ENCODE assay signal across 8 cellular contexts in genomic region chr1:153956997-153957715, GRCh38. TPM values are rescaled to one million over a fixed set of nuclear protein-coding genes. Genes with fewer than 3 reads are reported as not detected.
DNase-seq lines count a peak whose midpoint lies in the region; ATAC-seq, FAIRE-seq and TF ChIP-seq lines count a peak whose summit lies in the region.

No MANE protein-coding gene starts in this region.

- no peak for FAIRE-seq in HTR-8/SVneo (lab: Jason Lieb, UNC)

- CTCF ChIA-PET in PC-3 (lab: Charles Lee), result interaction anchor here (1.0 kb wide), 1 partner anchor 11 kb away, joined by 3 read pairs; the partner anchor contains the start of gene DENND4B

- no peaks in the 10 kb centered on the region for H3K27me3 Mint-ChIP-seq in CD4-positive, CD25-positive, alpha-beta regulatory T cell

- peaks cover 61% of the 10 kb centered on the region for H3K79me2 ChIP-seq in PC-3 (ENCODE audit: low read length)

- ATAC-seq in CD4-positive, CD25-positive, alpha-beta regulatory T cell (ENCODE audit: low read depth in 2 of 2), result no peak
- no peak for ATAC-seq in PC-3

- H3K9ac ChIP-seq in PC-3 (ENCODE audit: low read length), result peak overlapping the region; percentile 88

- H3K36me3 ChIP-seq in CD4-positive, CD25-positive, alpha-beta regulatory T cell (ENCODE audit: control insufficient read depth, insufficient read depth, low read length), result peaks cover 32% of the 10 kb centered on the region
- H3K36me3 ChIP-seq in PC-3 (ENCODE audit: low read depth, low read length), result peaks cover 13% of the 10 kb centered on the region; the same call in 1 of the 2 replicates
- peaks cover 34% of the 10 kb centered on the region for H3K36me3 ChIP-seq in neutrophil

- peaks cover 11% of the 10 kb centered on the region for H3K36me3 Mint-ChIP-seq in CD4-positive, CD25-positive, alpha-beta regulatory T cell

- H3K27ac Mint-ChIP-seq in CD4-positive, CD25-positive, alpha-beta regulatory T cell, result peak overlapping the region; percentile 97 to 99 (median 98)

- intact Hi-C loops in PC-3 (cut with micrococcal nuclease), result no loop called here

- peak overlapping the region; percentile 94 for H3K27ac ChIP-seq in CD4-positive, CD25-positive, alpha-beta regulatory T cell (ENCODE audit: insufficient read depth, low read length, poor library complexity, severe bottlenecking)
- H3K27ac ChIP-seq in PC-3 (ENCODE audit: low read length), result no peak overlapping the region
- H3K27ac ChIP-seq in neutrophil, result peak overlapping the region; percentile 98

- no TSS peak for BruUV-seq in PC-3 (replicated peaks; lab: Mats Ljungman, UMichigan)

- H2AFZ ChIP-seq in PC-3 (ENCODE audit: low read length), result peak overlapping the region; percentile 96

- H3K4me1 ChIP-seq in CD4-positive, CD25-positive, alpha-beta regulatory T cell (ENCODE audit: control insufficient read depth, insufficient read depth, low read length, poor library complexity, severe bottlenecking), result peaks cover 39% of the 10 kb centered on the region
- H3K4me1 ChIP-seq in PC-3 (ENCODE audit: insufficient read depth, low read length) (peaks cover 35% of the 10 kb centered on the region), neutrophil (ENCODE audit: control insufficient read depth in 1 of 2, insufficient read depth in 1 of 2, low read depth in 1 of 2, low read length in 1 of 2) (peaks cover 30 to 42% of the 10 kb centered on the region in 2 experiments)

- peak overlapping the region; percentile 97 to 99 (median 98) for H3K4me3 Mint-ChIP-seq in CD4-positive, CD25-positive, alpha-beta regulatory T cell

- TF ChIP-seq CTCF in PC-3 (conservative IDR thresholded peaks at IDR 0.05; ENCODE audit: low read depth, low read length), result no peak
- no peak for TF ChIP-seq CTCF in epithelial cell of esophagus (IDR thresholded peaks at IDR 0.05; ENCODE audit: insufficient read depth, low read depth, low read length, missing control alignments)
- TF ChIP-seq CTCF in neutrophil (IDR thresholded peaks at IDR 0.05), result no peak

- peaks cover 10% of the 10 kb centered on the region for H4K20me1 ChIP-seq in PC-3 (ENCODE audit: low read length)

- H3K9me3 Mint-ChIP-seq in CD4-positive, CD25-positive, alpha-beta regulatory T cell, result no peaks in the 10 kb centered on the region

- H3F3A ChIP-seq in PC-3 (ENCODE audit: low read length, unreplicated experiment), result peaks cover 7% of the 10 kb centered on the region

- no peaks in the 10 kb centered on the region for H3K9me2 ChIP-seq in PC-3 (replicated peaks; ENCODE audit: low read length)

- H3K4me3 ChIP-seq in CD4-positive, CD25-positive, alpha-beta regulatory T cell (ENCODE audit: low read depth, low read length), result peak overlapping the region; percentile 97
- H3K4me3 ChIP-seq in PC-3 (ENCODE audit: low read length) (peak overlapping the region; percentile 97), epithelial cell of esophagus (ENCODE audit: low read length) (peak overlapping the region; percentile 96), neutrophil (ENCODE audit: low read depth in 1 of 2, low read length in 1 of 2) (peak overlapping the region; percentile 90 to 99)

- peaks cover 4 to 74% (median 44%) of the 10 kb centered on the region in 4 donors for H3K4me1 Mint-ChIP-seq in CD4-positive, CD25-positive, alpha-beta regulatory T cell

- H3K9me3 ChIP-seq in CD4-positive, CD25-positive, alpha-beta regulatory T cell (ENCODE audit: control insufficient read depth in 2 of 2, low read length in 2 of 2), result no peaks in the 10 kb centered on the region
- H3K9me3 ChIP-seq in PC-3 (ENCODE audit: low read length) (no peaks in the 10 kb centered on the region), neutrophil (no peaks in the 10 kb centered on the region)

- no peaks in the 10 kb centered on the region for H3K27me3 ChIP-seq in CD4-positive, CD25-positive, alpha-beta regulatory T cell (ENCODE audit: control insufficient read depth, insufficient read depth, low read length)
- H3K27me3 ChIP-seq in PC-3 (ENCODE audit: low read length) (no peaks in the 10 kb centered on the region), neutrophil (no peaks in the 10 kb centered on the region)

- H3K4me2 ChIP-seq in PC-3 (ENCODE audit: low read length), result peak overlapping the region; percentile 83

- no peak for DNase-seq in CD4-positive, CD25-positive, alpha-beta regulatory T cell
- DNase-seq in PC-3 (no peak), epithelial cell of esophagus (ENCODE audit: low read depth) (no peak), GF-D8 (lab: John Stamatoyannopoulos, UW) (no peak), SIG-M5 treated with dmso at 0.1 percent for 504 hours (lab: John Stamatoyannopoulos, UW; ENCODE audit: unreplicated experiment) (no peak), HTR-8/SVneo (ENCODE audit: insufficient read length, low spot score) (no peak), NCI-H2171 treated with DMSO at 0.1 percent for 48 hours (lab: John Stamatoyannopoulos, UW) (no peak)

- POLR2A ChIA-PET in PC-3 (lab: Charles Lee; ENCODE audit: unreplicated experiment), result no interaction called here

RNA-seq across cellular contexts. Expression of gene CRTC2, which starts 1.3 kb away (rescaled TPM):
- 145 TPM for total RNA-seq in CD4-positive, CD25-positive, alpha-beta regulatory T cell
- polyA plus RNA-seq in CD4-positive, CD25-positive, alpha-beta regulatory T cell, result 10 to 100 TPM; 13.6 to 32.6 (median 26.0) TPM
- total RNA-seq in PC-3 (2014; rRNA removed), result 17.6 and 21.0 TPM in 2 replicates

RNA-seq across cellular contexts. Expression of gene SLC39A1, which starts 6.2 kb away (rescaled TPM):
- total RNA-seq in CD4-positive, CD25-positive, alpha-beta regulatory T cell, result 15.8 TPM
- polyA plus RNA-seq in CD4-positive, CD25-positive, alpha-beta regulatory T cell, result 10 to 100 TPM; 30.4 to 42.1 (median 35.8) TPM
- 201 and 224 TPM in 2 replicates for total RNA-seq in PC-3 (2014; rRNA removed)

RNA-seq across cellular contexts. Expression of gene CREB3L4, which starts 10.5 kb away (rescaled TPM):
- 2.5 TPM for total RNA-seq in CD4-positive, CD25-positive, alpha-beta regulatory T cell
- polyA plus RNA-seq in CD4-positive, CD25-positive, alpha-beta regulatory T cell, result 1 to 10 TPM in 3 of 4 donors, under 1 TPM in 1; 0.90 to 5.4 (median 3.3) TPM
- 22.9 and 28.7 TPM in 2 replicates for total RNA-seq in PC-3 (2014; rRNA removed)

RNA-seq across cellular contexts. Expression of gene DENND4B, which starts 10.6 kb away (rescaled TPM):
- total RNA-seq in CD4-positive, CD25-positive, alpha-beta regulatory T cell, result 133 TPM
- polyA plus RNA-seq in CD4-positive, CD25-positive, alpha-beta regulatory T cell, result 10 to 100 TPM; 11.2 to 21.2 (median 13.6) TPM
- total RNA-seq in PC-3 (2014; rRNA removed), result 27.3 and 38.0 TPM in 2 replicates

RNA-seq across cellular contexts. Expression of gene JTB, which starts 20.3 kb away (rescaled TPM):
- total RNA-seq in CD4-positive, CD25-positive, alpha-beta regulatory T cell, result 93.8 TPM
- 100 to 1,000 TPM; 334 to 378 (median 356) TPM for polyA plus RNA-seq in CD4-positive, CD25-positive, alpha-beta regulatory T cell
- total RNA-seq in PC-3 (2014; rRNA removed), result 377 and 388 TPM in 2 replicates

Comparison
In these comparisons a context has a peak if more than half of its experiments do, and no peak if none do; other contexts are left out.
1. RNA of gene SLC39A1, which starts 6.2 kb away (total RNA-seq): 201 to 224 TPM in PC-3; 15.8 TPM in CD4-positive, CD25-positive, alpha-beta regulatory T cell (single experiment); every median in the first group is over 10 times any median in the second.
2. Peak in every context shown above with its lines, with median percentiles within 50 percentile points of each other: H3K4me3 ChIP-seq.